In the genomic region with DNA sequence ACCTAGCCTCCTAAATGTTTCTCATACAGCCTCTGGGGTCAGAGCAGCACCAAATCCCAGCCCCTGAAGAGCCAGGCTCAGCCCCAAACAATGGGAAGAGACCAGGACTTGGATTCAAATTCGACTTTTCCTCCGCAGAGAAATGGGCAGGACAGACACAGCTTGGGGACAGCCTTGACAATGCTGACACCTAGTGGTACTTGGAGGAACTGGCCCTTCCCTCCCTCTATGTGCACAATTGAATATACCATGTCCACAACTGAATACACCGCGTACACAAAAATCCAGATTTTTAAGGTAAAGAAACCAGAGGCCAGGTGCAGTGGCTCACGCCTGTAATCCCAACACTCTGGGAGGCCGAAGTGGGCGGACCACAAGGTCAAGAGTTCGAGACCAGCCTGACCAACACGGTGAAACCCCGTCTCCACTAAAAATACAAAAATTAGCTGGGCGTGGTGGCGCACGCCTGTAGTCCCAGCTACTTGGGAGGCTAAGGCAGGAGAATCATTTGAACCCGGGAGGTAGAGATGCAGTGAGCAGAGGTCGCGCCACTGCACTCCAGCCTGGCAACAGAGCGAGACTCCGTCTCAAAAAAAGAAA, we compare ENCODE assay signal across 8 cellular contexts. TPM values are rescaled to one million over a fixed set of nuclear protein-coding genes. Genes with fewer than 3 reads are reported as not detected.
DNase-seq lines count a peak whose midpoint lies in the region; ATAC-seq and TF ChIP-seq lines count a peak whose summit lies in the region.
"Not testable (repeated sequence)": the region's sequence is repeated elsewhere in the genome, so short reads cannot be mapped to it uniquely, and the experiment has no call there.

No MANE protein-coding gene starts in this region.

- intact Hi-C loops in left colon (cut with DNase I, micrococcal nuclease), result loop anchor here (5.0 to 10.0 kb wide), 4 partner anchors 305 to 605 kb away; no protein-coding TSS in a partner anchor

- POLR2A ChIA-PET in RWPE1 (lab: Yijun Ruan, JAX; ENCODE audit: low non-redundant PET), result not testable (repeated sequence)

- CTCF ChIA-PET in RWPE1 (lab: Yijun Ruan, JAX), result interaction anchor here (0.6 to 4.7 kb wide), 20 partner anchors 11 to 605 kb away, joined by 3 to 19 read pairs (median 4); a partner anchor contains a TSS

- DNase-seq in 8988T, result peak; percentile 62
- peak; percentile 79 for DNase-seq in NCI-H1092 treated with DMSO at 0.1 percent for 48 hours (lab: John Stamatoyannopoulos, UW)
- DNase-seq in RWPE1 (ENCODE audit: low spot score), result peak; percentile 71
- peak; percentile 56 for DNase-seq in activated T-cell treated with anti-CD3 and anti-CD28 coated beads for 24 hours (ENCODE audit: low read depth)
- DNase-seq in ecto neural progenitor cell (ENCODE audit: low spot score), result peak; percentile 78
- peak in 1 of 2 donors; percentile 68 for DNase-seq in left colon
- DNase-seq in stimulated activated CD4-positive, alpha-beta T cell treated with anti-CD3 and anti-CD28 coated beads, Interleukin-12 subunit alpha, Interleukin-12 subunit beta, amount 100 ng/mL, for 48 hours (ENCODE audit: low read depth in 2 of 3, low spot score in 1 of 3), result peak; percentile 55 to 78 (median 57)

- peak; percentile 87 for ATAC-seq in left colon

- not testable (repeated sequence) for H3K27ac ChIP-seq in RWPE1

- peak; percentile 99 for TF ChIP-seq CTCF in GM12872 (IDR thresholded peaks at IDR 0.05; ENCODE audit: insufficient read depth, low read depth, low read length)
- TF ChIP-seq CTCF in RWPE1 (conservative IDR thresholded peaks at IDR 0.05; ENCODE audit: low read depth), result peak; percentile 94

RNA-seq across cellular contexts. Expression of a gene that starts 11.7 kb away (rescaled TPM):
- total RNA-seq in left colon, result 1 to 10 TPM in 1 of 2 donors, under 1 TPM in 1; 0.55 to 1.4 TPM

RNA-seq across cellular contexts. Expression of a gene that starts 12.2 kb away (rescaled TPM):
- total RNA-seq in left colon, result 1 to 10 TPM; 4.0 to 8.1 TPM

RNA-seq across cellular contexts. Expression of a gene that starts 21.5 kb away (rescaled TPM):
- total RNA-seq in left colon, result 1 to 10 TPM; 6.8 to 8.1 TPM

RNA-seq across cellular contexts. Expression of a gene that starts 38.4 kb away (rescaled TPM):
- total RNA-seq in left colon, result 1 to 10 TPM; 7.0 to 7.4 TPM

RNA-seq across cellular contexts. Expression of a gene that starts 49.0 kb away (rescaled TPM):
- total RNA-seq in left colon, result under 1 TPM; 0.06 to 0.11 TPM
